21 cellular contexts compared by ENCODE assay signal in genomic region chr12:67322580-67322979, GRCh38.
"Had no signal": no experiment of that assay in that cellular context is flagged by ENCODE, and none has a peak within 500 bp of the region (broad histone marks: within the 10 kb centered on the region; RNA-seq: fewer than 3 reads in every experiment).

No MANE protein-coding gene starts in this region.

- H2AFZ ChIP-seq: parathyroid adenoma had no signal

- H3K9ac ChIP-seq: parathyroid adenoma had no signal

- DNase-seq: effector memory CD8-positive, alpha-beta T cell; esophagus squamous epithelium; foreskin fibroblast; glutamatergic neuron; immature natural killer cell; left cardiac atrium; naive thymus-derived CD4-positive, alpha-beta T cell; nephron progenitor cell; spleen; stimulated activated CD4-positive, alpha-beta T cell treated with anti-CD3 and anti-CD28 coated beads, Interleukin-15, amount 100 ng/mL, for 24 hours; stimulated activated CD4-positive, alpha-beta T cell treated with anti-CD3 and anti-CD28 coated beads, Interleukin-1b, Interleukin-23, amount 100 ng/mL, for 48 hours; stimulated activated CD4-positive, alpha-beta T cell treated with anti-CD3 and anti-CD28 coated beads, Interleukin-4, amount 100 ng/mL, for 24 hours; stimulated activated naive CD8-positive, alpha-beta T cell treated with anti-CD3 and anti-CD28 coated beads, Interleukin-15, amount 100 ng/mL, for 72 hours; testis had no signal

- H3K27me3 Mint-ChIP-seq: dendritic cell treated with granulocyte-macrophage colony-stimulating factor and Interleukin-4, amounts not matched to agents 40 ng/mL and 50 ng/mL, for 4 days; effector memory CD8-positive, alpha-beta T cell; naive thymus-derived CD4-positive, alpha-beta T cell; stimulated activated memory B cell treated with anti-CD40 and anti-IgM and Interleukin-4, amounts not matched to agents 10 μg/mL and 1 μg/mL and 100 μg/mL, for 72 hours; stimulated activated naive CD8-positive, alpha-beta T cell treated with anti-CD3 and anti-CD28 coated beads, Interleukin-15, amount 100 ng/mL, for 72 hours had no signal

- H3K4me3 ChIP-seq: esophagus squamous epithelium, gastroesophageal sphincter, prostate gland, spleen, testis, tibial nerve had no signal

- H3K9me3 ChIP-seq: gastroesophageal sphincter, prostate gland, testis, tibial nerve had no signal

- H3K27me3 ChIP-seq: esophagus squamous epithelium, gastroesophageal sphincter, spleen, testis, tibial nerve had no signal

- H3K27ac Mint-ChIP-seq: dendritic cell treated with granulocyte-macrophage colony-stimulating factor and Interleukin-4, amounts not matched to agents 40 ng/mL and 50 ng/mL, for 4 days; effector memory CD8-positive, alpha-beta T cell; nephron progenitor cell; stimulated activated memory B cell treated with anti-CD40 and anti-IgM and Interleukin-4, amounts not matched to agents 10 μg/mL and 1 μg/mL and 100 μg/mL, for 72 hours had no signal

- H3K4me1 ChIP-seq: esophagus squamous epithelium, gastroesophageal sphincter, parathyroid adenoma, prostate gland, spleen, testis, tibial nerve had no signal

- H3K9me3 Mint-ChIP-seq: effector memory CD8-positive, alpha-beta T cell; immature natural killer cell; stimulated activated memory B cell treated with anti-CD40 and anti-IgM and Interleukin-4, amounts not matched to agents 10 μg/mL and 1 μg/mL and 100 μg/mL, for 72 hours had no signal

- H3K79me2 ChIP-seq: parathyroid adenoma had no signal

- H3K36me3 ChIP-seq: prostate gland had no signal

- ATAC-seq: effector memory CD8-positive, alpha-beta T cell; gastroesophageal sphincter; naive thymus-derived CD4-positive, alpha-beta T cell; sciatic nerve; stimulated activated memory B cell treated with anti-CD40 and anti-IgM and Interleukin-4, amounts not matched to agents 10 μg/mL and 1 μg/mL and 100 μg/mL, for 72 hours had no signal

- H3K4me3 Mint-ChIP-seq: dendritic cell treated with granulocyte-macrophage colony-stimulating factor and Interleukin-4, amounts not matched to agents 40 ng/mL and 50 ng/mL, for 4 days; effector memory CD8-positive, alpha-beta T cell; immature natural killer cell; nephron progenitor cell; stimulated activated memory B cell treated with anti-CD40 and anti-IgM and Interleukin-4, amounts not matched to agents 10 μg/mL and 1 μg/mL and 100 μg/mL, for 72 hours; stimulated activated naive CD8-positive, alpha-beta T cell treated with anti-CD3 and anti-CD28 coated beads, Interleukin-15, amount 100 ng/mL, for 72 hours had no signal

- H3K27ac ChIP-seq: esophagus squamous epithelium, gastroesophageal sphincter, parathyroid adenoma, prostate gland, spleen, testis, tibial nerve had no signal
